In the genomic region with DNA sequence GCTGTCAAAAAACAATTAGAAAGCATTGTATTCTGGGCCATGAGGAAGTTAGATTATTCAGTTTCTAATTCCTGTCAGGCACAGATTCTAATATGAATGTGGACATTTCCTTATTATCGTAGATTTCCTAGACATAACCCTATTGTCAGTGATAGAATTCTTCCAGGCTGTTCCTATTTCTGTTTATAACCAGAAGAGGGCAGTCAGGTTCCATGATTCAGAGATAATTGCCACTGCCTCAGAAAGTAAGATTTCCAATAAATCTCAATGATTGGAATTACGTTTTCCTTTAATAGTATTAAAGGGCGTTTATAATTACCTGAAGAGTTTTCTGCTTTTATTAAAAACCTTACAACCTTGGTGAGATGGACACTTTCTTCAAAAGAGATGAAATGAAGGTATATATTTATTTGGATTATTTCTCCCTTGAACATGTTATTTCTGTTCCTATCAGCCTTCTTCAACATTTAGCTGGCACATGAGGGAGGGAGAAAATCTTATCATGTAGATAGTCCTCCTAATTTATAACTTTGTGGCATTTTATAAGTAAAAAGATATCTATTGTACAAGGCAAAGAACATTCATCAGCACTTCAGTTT, we compare ENCODE assay signal across 8 cellular contexts.
A peak's percentile ranks its signal among the peaks of the same experiment; 100 is the strongest.
DNase-seq lines count a peak whose midpoint lies in the region; ATAC-seq and TF ChIP-seq lines count a peak whose summit lies in the region.

No MANE protein-coding gene starts in this region.

- H3K4me1 Mint-ChIP-seq in T-helper 2 cell treated with Interferon-gamma antibody and Interleukin-4, amounts not matched to agents 5 μg/mL and 100 μg/mL, for 36 hours (ENCODE audit: low read depth) = no peaks in the 10 kb centered on the region

- H3K27me3 ChIP-seq in mammary epithelial cell (ENCODE audit: insufficient read depth, low read length) (no peaks in the 10 kb centered on the region), liver (ENCODE audit: control insufficient read depth in 4 of 4, insufficient read depth in 4 of 4, low read length in 3 of 4) (peaks cover 0 to 12% (median 0%) of the 10 kb centered on the region in 4 donors)

- ATAC-seq in GM19395 (IDR thresholded peaks at IDR 0.05; ENCODE audit: unreplicated experiment) (peak; percentile 65), GM21529 (IDR thresholded peaks at IDR 0.05; ENCODE audit: unreplicated experiment) (no peak)

- no TSS peak for BruUV-seq in mammary epithelial cell (replicated peaks; lab: Mats Ljungman, UMichigan)

- CTCF ChIA-PET in mammary epithelial cell (lab: Charles Lee; ENCODE audit: low non-redundant PET) = interaction anchor here (0.6 kb wide), 1 partner anchor 258 kb away, joined by 4 read pairs; no protein-coding TSS in a partner anchor

- WGBS in mammary epithelial cell (ENCODE audit: low coverage, missing lambda C conversion rate) = 2% methylated on average over 3 of the region's 3 CpGs
- WGBS in liver = 2% methylated on average over 3 of the region's 3 CpGs

- peaks cover 24% of the 10 kb centered on the region for H3K27me3 Mint-ChIP-seq in T-helper 2 cell treated with Interferon-gamma antibody and Interleukin-4, amounts not matched to agents 5 μg/mL and 100 μg/mL, for 36 hours (ENCODE audit: low read depth)

- H3K9ac ChIP-seq in mammary epithelial cell (ENCODE audit: insufficient read depth, low read length) (no peak overlapping the region), liver (ENCODE audit: low read depth in 1 of 2, low read length in 2 of 2) (no peak overlapping the region)

- DNase-seq in Ammon's horn (ENCODE audit: low spot score) (peak; percentile 65), NCI-H2227 treated with DMSO at 0.1 percent for 48 hours (lab: John Stamatoyannopoulos, UW) (peak; percentile 31), mammary epithelial cell (peak; percentile 40), NCI-H187 treated with DMSO at 0.1 percent for 48 hours (lab: John Stamatoyannopoulos, UW) (no peak)
- DNase-seq in T-helper 2 cell treated with Interferon-gamma antibody and Interleukin-4, amounts not matched to agents 5 μg/mL and 100 μg/mL, for 36 hours (ENCODE audit: low spot score) = no peak

- in situ Hi-C loops in mammary epithelial cell (cut with MboI; ENCODE audit: low sequenced_read_pairs in 2 of 2) = loop anchor here (10.0 to 25.0 kb wide), 5 partner anchors 344 to 1667 kb away; a partner anchor contains a TSS

- H3K27ac Mint-ChIP-seq in T-helper 2 cell treated with Interferon-gamma antibody and Interleukin-4, amounts not matched to agents 5 μg/mL and 100 μg/mL, for 36 hours = no peak overlapping the region

- no peak overlapping the region for H3K4me3 Mint-ChIP-seq in T-helper 2 cell treated with Interferon-gamma antibody and Interleukin-4, amounts not matched to agents 5 μg/mL and 100 μg/mL, for 36 hours

- H3K9me3 ChIP-seq in mammary epithelial cell (replicated peaks; ENCODE audit: insufficient read depth, low read length) = no peaks in the 10 kb centered on the region
- no peaks in the 10 kb centered on the region for H3K9me3 ChIP-seq in liver (ENCODE audit: control insufficient read depth in 4 of 4, low read length in 3 of 4)

- no peaks in the 10 kb centered on the region for H3K36me3 Mint-ChIP-seq in T-helper 2 cell treated with Interferon-gamma antibody and Interleukin-4, amounts not matched to agents 5 μg/mL and 100 μg/mL, for 36 hours (ENCODE audit: low read depth)

- no peak overlapping the region for H3K4me2 ChIP-seq in mammary epithelial cell (ENCODE audit: insufficient read depth, low read depth, low read length)

- H3K4me1 ChIP-seq in mammary epithelial cell (ENCODE audit: insufficient read depth, low read length) (peaks cover 16% of the 10 kb centered on the region), liver (ENCODE audit: control insufficient read depth in 4 of 4, insufficient read depth in 4 of 4, low read length in 3 of 4) (no peaks in the 10 kb centered on the region)

- intact Hi-C loops in mammary epithelial cell (cut with micrococcal nuclease) = loop anchor here (1.0 to 10.0 kb wide), 8 partner anchors 172 to 1917 kb away; no protein-coding TSS in a partner anchor

- no peaks in the 10 kb centered on the region for H3K79me2 ChIP-seq in mammary epithelial cell (ENCODE audit: insufficient read depth, low read length)

- no peak overlapping the region for H3K4me3 ChIP-seq in mammary epithelial cell (replicated peaks in 1 of 3; ENCODE audit: insufficient read depth in 1 of 3, low read depth in 2 of 3, low read length in 3 of 3)
- H3K4me3 ChIP-seq in liver (ENCODE audit: low read depth in 1 of 3, low read length in 3 of 3) = no peak overlapping the region

- TF ChIP-seq CTCF in mammary epithelial cell (conservative IDR thresholded peaks at IDR 0.05 in 1 of 2, IDR thresholded peaks at IDR 0.05 in 1 of 2; ENCODE audit: extremely low read depth in 1 of 2, insufficient read depth in 1 of 2, low read depth in 1 of 2, low read length in 2 of 2) = peak; percentile 68 to 69
- peak; percentile 76 for TF ChIP-seq CTCF in liver (IDR thresholded peaks at IDR 0.05; ENCODE audit: low read depth, low read length, missing input control)

- no peaks in the 10 kb centered on the region for H4K20me1 ChIP-seq in mammary epithelial cell (ENCODE audit: insufficient read depth, low read length)

- no peak overlapping the region for H2AFZ ChIP-seq in mammary epithelial cell (ENCODE audit: low read depth, low read length)

- dilution Hi-C loops in mammary epithelial cell (cut with HindIII; ENCODE audit: low sequenced_read_pairs) = no loop called here

- peak; percentile 90 to 92 for TF ChIP-seq RAD21 in liver (IDR thresholded peaks at IDR 0.05)

- H3K9me3 Mint-ChIP-seq in T-helper 2 cell treated with Interferon-gamma antibody and Interleukin-4, amounts not matched to agents 5 μg/mL and 100 μg/mL, for 36 hours = no peaks in the 10 kb centered on the region

- H3K27ac ChIP-seq in mammary epithelial cell (ENCODE audit: insufficient read depth, low read depth, low read length) (no peak overlapping the region), liver (ENCODE audit: low read depth in 1 of 2, low read length in 2 of 2) (no peak overlapping the region)

- H3K36me3 ChIP-seq in mammary epithelial cell (ENCODE audit: insufficient read depth, low read length) = no peaks in the 10 kb centered on the region
- H3K36me3 ChIP-seq in liver (ENCODE audit: control insufficient read depth in 4 of 4, insufficient read depth in 3 of 4, low read depth in 1 of 4, low read length in 3 of 4) = no peaks in the 10 kb centered on the region

TF ChIP-seq in liver, 16 proteins besides CTCF, POLR2A, EP300 and RAD21:
- TF ChIP-seq HNF4A (conservative IDR thresholded peaks at IDR 0.05) (no peak), NR2F2 (IDR thresholded peaks at IDR 0.05) (no peak), FOXA1 (IDR thresholded peaks at IDR 0.05) (no peak), RXRA (IDR thresholded peaks at IDR 0.05) (no peak), SP1 (IDR thresholded peaks at IDR 0.05) (no peak), EGR1 (IDR thresholded peaks at IDR 0.05; ENCODE audit: low read depth in 2 of 2) (no peak)
- TF ChIP-seq, protein P1, sequence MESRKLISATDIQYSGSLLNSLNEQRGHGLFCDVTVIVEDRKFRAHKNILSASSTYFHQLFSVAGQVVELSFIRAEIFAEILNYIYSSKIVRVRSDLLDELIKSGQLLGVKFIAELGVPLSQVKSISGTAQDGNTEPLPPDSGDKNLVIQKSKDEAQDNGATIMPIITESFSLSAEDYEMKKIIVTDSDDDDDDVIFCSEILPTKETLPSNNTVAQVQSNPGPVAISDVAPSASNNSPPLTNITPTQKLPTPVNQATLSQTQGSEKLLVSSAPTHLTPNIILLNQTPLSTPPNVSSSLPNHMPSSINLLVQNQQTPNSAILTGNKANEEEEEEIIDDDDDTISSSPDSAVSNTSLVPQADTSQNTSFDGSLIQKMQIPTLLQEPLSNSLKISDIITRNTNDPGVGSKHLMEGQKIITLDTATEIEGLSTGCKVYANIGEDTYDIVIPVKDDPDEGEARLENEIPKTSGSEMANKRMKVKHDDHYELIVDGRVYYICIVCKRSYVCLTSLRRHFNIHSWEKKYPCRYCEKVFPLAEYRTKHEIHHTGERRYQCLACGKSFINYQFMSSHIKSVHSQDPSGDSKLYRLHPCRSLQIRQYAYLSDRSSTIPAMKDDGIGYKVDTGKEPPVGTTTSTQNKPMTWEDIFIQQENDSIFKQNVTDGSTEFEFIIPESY (IDR thresholded peaks at IDR 0.05) = no peak
- TF ChIP-seq, protein P2, sequence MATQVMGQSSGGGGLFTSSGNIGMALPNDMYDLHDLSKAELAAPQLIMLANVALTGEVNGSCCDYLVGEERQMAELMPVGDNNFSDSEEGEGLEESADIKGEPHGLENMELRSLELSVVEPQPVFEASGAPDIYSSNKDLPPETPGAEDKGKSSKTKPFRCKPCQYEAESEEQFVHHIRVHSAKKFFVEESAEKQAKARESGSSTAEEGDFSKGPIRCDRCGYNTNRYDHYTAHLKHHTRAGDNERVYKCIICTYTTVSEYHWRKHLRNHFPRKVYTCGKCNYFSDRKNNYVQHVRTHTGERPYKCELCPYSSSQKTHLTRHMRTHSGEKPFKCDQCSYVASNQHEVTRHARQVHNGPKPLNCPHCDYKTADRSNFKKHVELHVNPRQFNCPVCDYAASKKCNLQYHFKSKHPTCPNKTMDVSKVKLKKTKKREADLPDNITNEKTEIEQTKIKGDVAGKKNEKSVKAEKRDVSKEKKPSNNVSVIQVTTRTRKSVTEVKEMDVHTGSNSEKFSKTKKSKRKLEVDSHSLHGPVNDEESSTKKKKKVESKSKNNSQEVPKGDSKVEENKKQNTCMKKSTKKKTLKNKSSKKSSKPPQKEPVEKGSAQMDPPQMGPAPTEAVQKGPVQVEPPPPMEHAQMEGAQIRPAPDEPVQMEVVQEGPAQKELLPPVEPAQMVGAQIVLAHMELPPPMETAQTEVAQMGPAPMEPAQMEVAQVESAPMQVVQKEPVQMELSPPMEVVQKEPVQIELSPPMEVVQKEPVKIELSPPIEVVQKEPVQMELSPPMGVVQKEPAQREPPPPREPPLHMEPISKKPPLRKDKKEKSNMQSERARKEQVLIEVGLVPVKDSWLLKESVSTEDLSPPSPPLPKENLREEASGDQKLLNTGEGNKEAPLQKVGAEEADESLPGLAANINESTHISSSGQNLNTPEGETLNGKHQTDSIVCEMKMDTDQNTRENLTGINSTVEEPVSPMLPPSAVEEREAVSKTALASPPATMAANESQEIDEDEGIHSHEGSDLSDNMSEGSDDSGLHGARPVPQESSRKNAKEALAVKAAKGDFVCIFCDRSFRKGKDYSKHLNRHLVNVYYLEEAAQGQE (IDR thresholded peaks at IDR 0.05) = no peak
- TF ChIP-seq, protein P3, sequence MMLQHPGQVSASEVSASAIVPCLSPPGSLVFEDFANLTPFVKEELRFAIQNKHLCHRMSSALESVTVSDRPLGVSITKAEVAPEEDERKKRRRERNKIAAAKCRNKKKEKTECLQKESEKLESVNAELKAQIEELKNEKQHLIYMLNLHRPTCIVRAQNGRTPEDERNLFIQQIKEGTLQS (IDR thresholded peaks at IDR 0.05) = no peak
- TF ChIP-seq, protein P4, sequence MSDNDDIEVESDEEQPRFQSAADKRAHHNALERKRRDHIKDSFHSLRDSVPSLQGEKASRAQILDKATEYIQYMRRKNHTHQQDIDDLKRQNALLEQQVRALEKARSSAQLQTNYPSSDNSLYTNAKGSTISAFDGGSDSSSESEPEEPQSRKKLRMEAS (IDR thresholded peaks at IDR 0.05) = no peak

Comparison
In these comparisons a context has a peak if more than half of its experiments do, and no peak if none do; other contexts are left out.
1. DNase-seq: peak in Ammon's horn (single experiment), NCI-H2227 treated with DMSO at 0.1 percent for 48 hours (single experiment) and mammary epithelial cell (single experiment); none in NCI-H187 treated with DMSO at 0.1 percent for 48 hours (single experiment) and T-helper 2 cell treated with Interferon-gamma antibody and Interleukin-4, amounts not matched to agents 5 μg/mL and 100 μg/mL, for 36 hours (single experiment).